Comparison of ENCODE assay signal across 13 cellular contexts in the genomic region with DNA sequence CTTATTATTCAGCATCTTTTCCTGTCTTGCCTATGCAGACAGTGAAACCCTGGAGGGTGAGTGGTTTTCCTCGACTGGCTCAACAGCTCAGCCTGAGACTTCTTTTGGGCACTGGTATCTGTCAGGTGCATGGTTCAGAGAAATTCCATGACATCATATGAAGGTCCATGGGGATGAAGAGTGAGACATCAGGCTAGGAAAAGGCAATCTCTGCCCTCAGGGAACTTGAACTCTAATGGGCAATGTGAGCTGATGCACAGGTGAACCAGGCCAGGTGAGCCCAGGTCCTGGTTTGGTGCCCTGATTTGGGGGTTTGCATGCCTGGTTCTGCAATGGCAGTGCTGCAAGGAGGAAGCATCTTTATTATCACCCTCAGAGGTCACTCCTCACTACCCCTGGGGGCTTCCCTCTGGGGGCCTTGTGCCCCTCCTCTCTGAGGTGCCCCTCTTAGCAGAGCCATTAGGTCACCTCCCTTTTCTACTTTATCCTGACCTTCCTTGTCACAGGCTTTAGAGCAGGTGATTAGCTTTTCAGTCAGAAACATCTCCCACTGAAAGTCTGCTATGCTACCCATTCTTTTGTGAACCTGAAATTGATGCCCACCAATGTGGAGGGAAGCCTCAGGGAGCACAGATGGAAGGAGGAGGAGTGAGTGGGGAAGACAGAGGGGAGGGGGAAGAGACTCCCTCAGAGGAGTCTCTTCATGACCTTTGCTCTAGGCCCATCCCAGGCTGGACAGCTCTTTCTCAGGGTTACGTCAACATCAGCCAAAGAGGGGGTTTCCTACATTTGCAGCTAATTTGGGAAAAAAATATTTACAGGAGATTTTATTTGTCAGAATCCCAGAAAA. TPM values are rescaled to one million over a fixed set of nuclear protein-coding genes. Genes with fewer than 3 reads are reported as not detected.
DNase-seq lines count a peak whose midpoint lies in the region; ATAC-seq and TF ChIP-seq lines count a peak whose summit lies in the region.
"Had no signal": no experiment of that assay in that cellular context is flagged by ENCODE, and none has a peak within 500 bp of the region (broad histone marks: within the 10 kb centered on the region; RNA-seq: fewer than 3 reads in every experiment).

No MANE protein-coding gene starts in this region.

- intact Hi-C loops in Calu3 (cut with micrococcal nuclease; ENCODE audit: unreplicated experiment) = loop anchor here (5.0 kb wide), 1 partner anchor 38 kb away; no protein-coding TSS in a partner anchor

- H3K4me1 ChIP-seq in liver (ENCODE audit: control insufficient read depth in 4 of 4, insufficient read depth in 4 of 4, low read length in 3 of 4) (peaks cover 13 to 26% (median 18%) of the 10 kb centered on the region in 4 donors), Karpas-422 (ENCODE audit: low read length) (peaks cover 4% of the 10 kb centered on the region)

- no peak overlapping the region for H2AFZ ChIP-seq in Karpas-422 (ENCODE audit: low read length)

- DNase-seq in Calu3 = no peak
- DNase-seq in stimulated activated naive B cell treated with anti-CD40 and anti-IgM and Interleukin-4, amounts not matched to agents 10 μg/mL and 1 μg/mL and 100 μg/mL, for 72 hours = no peak
- DNase-seq in Karpas-422 = no peak
- DNase-seq in activated CD4-positive, alpha-beta T cell treated with anti-CD3 and anti-CD28 coated beads for 4 hours = no peak
- DNase-seq: kidney, NCI-H2227 treated with DMSO at 0.1 percent for 48 hours had no signal

- H3K4me2 ChIP-seq in Karpas-422 (ENCODE audit: low read depth, low read length, poor library complexity, severe bottlenecking) = no peak overlapping the region
- H3K4me2 ChIP-seq: BLaER1 treated with 17β-estradiol and CSF1 and Interleukin-3, amounts not matched to agents 10 nM and 100 nM had no signal

- H3K27ac ChIP-seq in liver (ENCODE audit: low read depth in 1 of 2, low read length in 2 of 2) = peak overlapping the region; percentile 66 to 74
- H3K27ac ChIP-seq in Karpas-422 (ENCODE audit: low read length) = no peak overlapping the region
- H3K27ac ChIP-seq: BLaER1 treated with 17β-estradiol and CSF1 and Interleukin-3, amounts not matched to agents 10 nM and 100 nM; HL-60 had no signal

- H3K4me1 Mint-ChIP-seq in Calu3 (ENCODE audit: low read depth, unreplicated experiment) = peaks cover 44% of the 10 kb centered on the region
- peaks cover 18% of the 10 kb centered on the region for H3K4me1 Mint-ChIP-seq in brain
- H3K4me1 Mint-ChIP-seq in stimulated activated naive B cell treated with anti-CD40 and anti-IgM and Interleukin-4, amounts not matched to agents 10 μg/mL and 1 μg/mL and 100 μg/mL, for 72 hours = no peaks in the 10 kb centered on the region

- CTCF ChIA-PET in Calu3 (lab: Charles Lee) = interaction anchor here (0.7 to 1.2 kb wide), 5 partner anchors 9 to 88 kb away, joined by 3 to 8 read pairs (median 6); a partner anchor contains a TSS

- H3K4me3 ChIP-seq in liver (ENCODE audit: low read depth in 1 of 3, low read length in 3 of 3) = no peak overlapping the region
- no peak overlapping the region for H3K4me3 ChIP-seq in Karpas-422 (ENCODE audit: low read length)
- H3K4me3 ChIP-seq: BLaER1 treated with 17β-estradiol and CSF1 and Interleukin-3, amounts not matched to agents 10 nM and 100 nM had no signal

- H3K79me2 ChIP-seq in Karpas-422 (ENCODE audit: low read length) = no peaks in the 10 kb centered on the region

- H3K27ac Mint-ChIP-seq in Calu3 (ENCODE audit: unreplicated experiment) (peak overlapping the region; percentile 67), brain (peak overlapping the region; percentile 7 to 93 (median 83))
- H3K27ac Mint-ChIP-seq in stimulated activated naive B cell treated with anti-CD40 and anti-IgM and Interleukin-4, amounts not matched to agents 10 μg/mL and 1 μg/mL and 100 μg/mL, for 72 hours = peak overlapping the region; percentile 6

- no peak for ATAC-seq in stimulated activated naive B cell treated with anti-CD40 and anti-IgM and Interleukin-4, amounts not matched to agents 10 μg/mL and 1 μg/mL and 100 μg/mL, for 72 hours (replicated peaks)
- ATAC-seq in HG02623 (IDR thresholded peaks at IDR 0.05; ENCODE audit: unreplicated experiment) (no peak), HG02852 (IDR thresholded peaks at IDR 0.05; ENCODE audit: unreplicated experiment) (no peak)
- ATAC-seq: activated CD4-positive, CD25-positive, alpha-beta regulatory T cell treated with anti-CD3 and anti-CD28 coated beads, Interleukin-2, amount 50 U/mL, for 24 hours had no signal

- 63% methylated on average over 2 of the region's 2 CpGs for WGBS in liver

- H3K9ac ChIP-seq in liver (ENCODE audit: low read depth in 1 of 2, low read length in 2 of 2) = no peak overlapping the region
- no peak overlapping the region for H3K9ac ChIP-seq in Karpas-422 (ENCODE audit: low read length)
- H3K9ac ChIP-seq: BLaER1 treated with 17β-estradiol and CSF1 and Interleukin-3, amounts not matched to agents 10 nM and 100 nM had no signal

- BruUV-seq in Calu3 (replicated peaks; lab: Mats Ljungman, UMichigan) = no TSS peak

- no peak for TF ChIP-seq RAD21 in liver (IDR thresholded peaks at IDR 0.05)

- H3K9me3 ChIP-seq in liver (ENCODE audit: control insufficient read depth in 4 of 4, low read length in 3 of 4) (no peaks in the 10 kb centered on the region), Karpas-422 (ENCODE audit: low read length) (no peaks in the 10 kb centered on the region)
- H3K9me3 ChIP-seq: BLaER1 treated with 17β-estradiol and CSF1 and Interleukin-3, amounts not matched to agents 10 nM and 100 nM had no signal

- H3K36me3 Mint-ChIP-seq in Calu3 (ENCODE audit: insufficient read depth, unreplicated experiment) = peaks cover 7% of the 10 kb centered on the region
- peaks cover 7% of the 10 kb centered on the region for H3K36me3 Mint-ChIP-seq in brain
- no peaks in the 10 kb centered on the region for H3K36me3 Mint-ChIP-seq in stimulated activated naive B cell treated with anti-CD40 and anti-IgM and Interleukin-4, amounts not matched to agents 10 μg/mL and 1 μg/mL and 100 μg/mL, for 72 hours

- H3K9me3 Mint-ChIP-seq in Calu3 (ENCODE audit: low read depth, unreplicated experiment) (no peaks in the 10 kb centered on the region), brain (peaks cover 0 to 4% (median 0%) of the 10 kb centered on the region in 5 experiments)
- H3K9me3 Mint-ChIP-seq in stimulated activated naive B cell treated with anti-CD40 and anti-IgM and Interleukin-4, amounts not matched to agents 10 μg/mL and 1 μg/mL and 100 μg/mL, for 72 hours = no peaks in the 10 kb centered on the region

- H3K27me3 Mint-ChIP-seq in Calu3 (ENCODE audit: unreplicated experiment) (peaks cover 17% of the 10 kb centered on the region), brain (peaks cover 6% of the 10 kb centered on the region)
- H3K27me3 Mint-ChIP-seq in stimulated activated naive B cell treated with anti-CD40 and anti-IgM and Interleukin-4, amounts not matched to agents 10 μg/mL and 1 μg/mL and 100 μg/mL, for 72 hours = peaks cover 18 to 23% of the 10 kb centered on the region in 2 donors

- no peaks in the 10 kb centered on the region for H3K9me2 ChIP-seq in Karpas-422 (replicated peaks; ENCODE audit: insufficient read depth, low read length)

- no peaks in the 10 kb centered on the region for H4K20me1 ChIP-seq in Karpas-422 (ENCODE audit: insufficient read depth, low read depth, low read length)

- TF ChIP-seq CTCF in Calu3 (IDR thresholded peaks at IDR 0.05; ENCODE audit: unreplicated experiment) (no peak), brain (conservative IDR thresholded peaks at IDR 0.05) (no peak), liver (IDR thresholded peaks at IDR 0.05; ENCODE audit: low read depth, low read length, missing input control) (no peak)

- H3K4me3 Mint-ChIP-seq in Calu3 (ENCODE audit: low read depth, unreplicated experiment) (no peak overlapping the region), brain (peak overlapping the region in 1 of 5 experiments; percentile 36)
- no peak overlapping the region for H3K4me3 Mint-ChIP-seq in stimulated activated naive B cell treated with anti-CD40 and anti-IgM and Interleukin-4, amounts not matched to agents 10 μg/mL and 1 μg/mL and 100 μg/mL, for 72 hours

- H3K27me3 ChIP-seq in liver (ENCODE audit: control insufficient read depth in 4 of 4, insufficient read depth in 4 of 4, low read length in 3 of 4) (no peaks in the 10 kb centered on the region), Karpas-422 (ENCODE audit: low read length) (no peaks in the 10 kb centered on the region)
- H3K27me3 ChIP-seq: BLaER1 treated with 17β-estradiol and CSF1 and Interleukin-3, amounts not matched to agents 10 nM and 100 nM had no signal

- peaks cover 0 to 10% (median 5%) of the 10 kb centered on the region in 4 donors for H3K36me3 ChIP-seq in liver (ENCODE audit: control insufficient read depth in 4 of 4, insufficient read depth in 3 of 4, low read depth in 1 of 4, low read length in 3 of 4)
- H3K36me3 ChIP-seq in Karpas-422 (ENCODE audit: insufficient read depth, low read length) = no peaks in the 10 kb centered on the region

TF ChIP-seq in liver, 16 proteins besides CTCF, POLR2A, EP300 and RAD21 (continues in another document):
- TF ChIP-seq FOXA1 (IDR thresholded peaks at IDR 0.05) = no peak
- TF ChIP-seq, protein P1, sequence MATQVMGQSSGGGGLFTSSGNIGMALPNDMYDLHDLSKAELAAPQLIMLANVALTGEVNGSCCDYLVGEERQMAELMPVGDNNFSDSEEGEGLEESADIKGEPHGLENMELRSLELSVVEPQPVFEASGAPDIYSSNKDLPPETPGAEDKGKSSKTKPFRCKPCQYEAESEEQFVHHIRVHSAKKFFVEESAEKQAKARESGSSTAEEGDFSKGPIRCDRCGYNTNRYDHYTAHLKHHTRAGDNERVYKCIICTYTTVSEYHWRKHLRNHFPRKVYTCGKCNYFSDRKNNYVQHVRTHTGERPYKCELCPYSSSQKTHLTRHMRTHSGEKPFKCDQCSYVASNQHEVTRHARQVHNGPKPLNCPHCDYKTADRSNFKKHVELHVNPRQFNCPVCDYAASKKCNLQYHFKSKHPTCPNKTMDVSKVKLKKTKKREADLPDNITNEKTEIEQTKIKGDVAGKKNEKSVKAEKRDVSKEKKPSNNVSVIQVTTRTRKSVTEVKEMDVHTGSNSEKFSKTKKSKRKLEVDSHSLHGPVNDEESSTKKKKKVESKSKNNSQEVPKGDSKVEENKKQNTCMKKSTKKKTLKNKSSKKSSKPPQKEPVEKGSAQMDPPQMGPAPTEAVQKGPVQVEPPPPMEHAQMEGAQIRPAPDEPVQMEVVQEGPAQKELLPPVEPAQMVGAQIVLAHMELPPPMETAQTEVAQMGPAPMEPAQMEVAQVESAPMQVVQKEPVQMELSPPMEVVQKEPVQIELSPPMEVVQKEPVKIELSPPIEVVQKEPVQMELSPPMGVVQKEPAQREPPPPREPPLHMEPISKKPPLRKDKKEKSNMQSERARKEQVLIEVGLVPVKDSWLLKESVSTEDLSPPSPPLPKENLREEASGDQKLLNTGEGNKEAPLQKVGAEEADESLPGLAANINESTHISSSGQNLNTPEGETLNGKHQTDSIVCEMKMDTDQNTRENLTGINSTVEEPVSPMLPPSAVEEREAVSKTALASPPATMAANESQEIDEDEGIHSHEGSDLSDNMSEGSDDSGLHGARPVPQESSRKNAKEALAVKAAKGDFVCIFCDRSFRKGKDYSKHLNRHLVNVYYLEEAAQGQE (IDR thresholded peaks at IDR 0.05) = no peak

RNA-seq across cellular contexts. Expression of a gene that starts 47.3 kb away (rescaled TPM):
- 1.5 and 2.1 TPM in 2 replicates for total RNA-seq in Calu3 (2022)
- 6.3 TPM for polyA plus RNA-seq in brain (ENCODE audit: insufficient read depth, low read depth, low replicate concordance)
- 10 to 100 TPM in 1 of 2 donors, 1 to 10 TPM in 1; 9.0 to 34.1 TPM for total RNA-seq in liver
- polyA plus RNA-seq in liver = 1 to 10 TPM; 6.3 to 7.4 TPM
- not detected in 2 replicates for total RNA-seq in Karpas-422 (2014; rRNA removed; shearing (Covaris generic); ENCODE audit: low replicate concordance)

Comparison
In these comparisons a context has a peak if more than half of its experiments do, and no peak if none do; other contexts are left out.
1. H3K27ac Mint-ChIP-seq: peak in every context shown above with its lines; median percentile 83 in brain; 67 in Calu3; 6 in stimulated activated naive B cell treated with anti-CD40 and anti-IgM and Interleukin-4, amounts not matched to agents 10 μg/mL and 1 μg/mL and 100 μg/mL, for 72 hours.